ENCODE assay signal across 10 cellular contexts in genomic region chr11:86062719-86063118, GRCh38. TPM values are rescaled to one million over a fixed set of nuclear protein-coding genes. Genes with fewer than 3 reads are reported as not detected.
DNase-seq lines count a peak whose midpoint lies in the region; ATAC-seq and TF ChIP-seq lines count a peak whose summit lies in the region.
"Had no signal": no experiment of that assay in that cellular context is flagged by ENCODE, and none has a peak within 500 bp of the region (broad histone marks: within the 10 kb centered on the region; RNA-seq: fewer than 3 reads in every experiment).

No MANE protein-coding gene starts in this region.

- H3K9me3 Mint-ChIP-seq in chondrocyte (ENCODE audit: low read depth) (peaks cover 3% of the 10 kb centered on the region), naive B cell (peaks cover 0 to 4% (median 0%) of the 10 kb centered on the region in 7 donors)

- H3K4me1 Mint-ChIP-seq in chondrocyte (ENCODE audit: low read depth) (peaks cover 78% of the 10 kb centered on the region), naive B cell (peaks cover 64 to 96% (median 81%) of the 10 kb centered on the region in 3 donors)

- DNase-seq in chondrocyte (ENCODE audit: low spot score) = no peak
- DNase-seq in naive B cell = no peak
- DNase-seq in SHP77 (lab: John Stamatoyannopoulos, UW) = no peak
- no peak for DNase-seq in occipital lobe (lab: John Stamatoyannopoulos, UW)
- no peak for DNase-seq in PC-3
- DNase-seq in stimulated activated naive CD4-positive, alpha-beta T cell treated with Interleukin-2 at 50 U/mL for 16 hours (lab: John Stamatoyannopoulos, UW) = no peak
- DNase-seq: NCI-H510A, nephron progenitor cell had no signal

- H3K27me3 Mint-ChIP-seq in chondrocyte (ENCODE audit: low read depth) (no peaks in the 10 kb centered on the region), naive B cell (no peaks in the 10 kb centered on the region)

- POLR2A ChIA-PET in PC-3 (lab: Charles Lee; ENCODE audit: unreplicated experiment) = no interaction called here

- H3K4me1 ChIP-seq in ACC112 (ENCODE audit: control insufficient read depth, insufficient read depth, low read length, unreplicated experiment) (peaks cover 50% of the 10 kb centered on the region), PC-3 (ENCODE audit: insufficient read depth, low read length) (peaks cover 23% of the 10 kb centered on the region)

- no peaks in the 10 kb centered on the region for H3F3A ChIP-seq in PC-3 (ENCODE audit: low read length, unreplicated experiment)

- TF ChIP-seq CTCF in chondrocyte (IDR thresholded peaks at IDR 0.05) = no peak
- no peak for TF ChIP-seq CTCF in PC-3 (conservative IDR thresholded peaks at IDR 0.05; ENCODE audit: low read depth, low read length)

- H3K9me3 ChIP-seq in KOPT-K1 (ENCODE audit: insufficient read depth, low read length, poor library complexity, severe bottlenecking) (no peaks in the 10 kb centered on the region), PC-3 (ENCODE audit: low read length) (no peaks in the 10 kb centered on the region)

- no TSS peak for BruUV-seq in PC-3 (replicated peaks; lab: Mats Ljungman, UMichigan)

- H3K9me2 ChIP-seq in PC-3 (replicated peaks; ENCODE audit: low read length) = no peaks in the 10 kb centered on the region

- H3K4me3 Mint-ChIP-seq in chondrocyte (ENCODE audit: unreplicated experiment) (peak overlapping the region; percentile 37), naive B cell (peak overlapping the region in 5 of 8 donors; percentile 36 to 74 (median 66))
- H3K4me3 Mint-ChIP-seq: nephron progenitor cell had no signal

- no peaks in the 10 kb centered on the region for H3K27me3 ChIP-seq in ACC112 (ENCODE audit: insufficient read depth, low read length)
- no peaks in the 10 kb centered on the region for H3K27me3 ChIP-seq in PC-3 (ENCODE audit: low read length)

- H2AFZ ChIP-seq in ACC112 (ENCODE audit: low read length, unreplicated experiment) = no peak overlapping the region
- H2AFZ ChIP-seq in PC-3 (ENCODE audit: low read length) = no peak overlapping the region

- H3K27ac Mint-ChIP-seq in chondrocyte (ENCODE audit: unreplicated experiment) (peak overlapping the region; percentile 100), naive B cell (peak overlapping the region in 5 of 6 donors; percentile 15 to 98 (median 67))
- H3K27ac Mint-ChIP-seq: nephron progenitor cell had no signal

- no peak overlapping the region for H3K9ac ChIP-seq in PC-3 (ENCODE audit: low read length)

- H4K20me1 ChIP-seq in PC-3 (ENCODE audit: low read length) = peaks cover 63% of the 10 kb centered on the region

- intact Hi-C loops in PC-3 (cut with micrococcal nuclease) = no loop called here

- H3K4me3 ChIP-seq in ACC112 (ENCODE audit: low read depth, low read length) = peak overlapping the region; percentile 66
- no peak overlapping the region for H3K4me3 ChIP-seq in PC-3 (ENCODE audit: low read length)

- H3K36me3 Mint-ChIP-seq in chondrocyte (ENCODE audit: low read depth) (peaks cover 4% of the 10 kb centered on the region), naive B cell (peaks cover 1 to 10% of the 10 kb centered on the region in 2 donors)

- H3K4me2 ChIP-seq in PC-3 (ENCODE audit: low read length) = no peak overlapping the region

- peak overlapping the region; percentile 97 for H3K27ac ChIP-seq in ACC112 (ENCODE audit: low read depth, low read length)
- H3K27ac ChIP-seq in KOPT-K1 (ENCODE audit: low read depth, low read length, poor library complexity, severe bottlenecking) = peak overlapping the region; percentile 24
- no peak overlapping the region for H3K27ac ChIP-seq in PC-3 (ENCODE audit: low read length)

- H3K79me2 ChIP-seq in ACC112 (ENCODE audit: control insufficient read depth, insufficient read depth, low read length, unreplicated experiment) (peaks cover 100% of the 10 kb centered on the region), PC-3 (ENCODE audit: low read length) (peaks cover 100% of the 10 kb centered on the region)

- ATAC-seq in naive B cell (ENCODE audit: low read depth in 2 of 2) (peak; percentile 45 to 47), PC-3 (no peak)

- CTCF ChIA-PET in PC-3 (lab: Charles Lee) = no interaction called here

- peaks cover 5% of the 10 kb centered on the region; the same call in 1 of the 2 replicates for H3K36me3 ChIP-seq in ACC112 (ENCODE audit: insufficient read depth, low read length)
- H3K36me3 ChIP-seq in KOPT-K1 (ENCODE audit: insufficient read depth, low read length) = no peaks in the 10 kb centered on the region
- no peaks in the 10 kb centered on the region for H3K36me3 ChIP-seq in PC-3 (ENCODE audit: low read depth, low read length)

RNA-seq across cellular contexts. Expression of gene PICALM, which starts 6.2 kb away (rescaled TPM):
- total RNA-seq in chondrocyte = 319 to 358 TPM (median 328 TPM) in 3 replicates
- 10 to 100 TPM; 13.3 to 20.2 (median 16.9) TPM for polyA plus RNA-seq in naive B cell (ENCODE audit: low read depth in 6 of 6)
- total RNA-seq in occipital lobe = 1,141 TPM
- total RNA-seq in PC-3 (2014; rRNA removed) = 53.0 and 59.3 TPM in 2 replicates
